Comparison of ENCODE assay signal across 15 cellular contexts in the genomic region with DNA sequence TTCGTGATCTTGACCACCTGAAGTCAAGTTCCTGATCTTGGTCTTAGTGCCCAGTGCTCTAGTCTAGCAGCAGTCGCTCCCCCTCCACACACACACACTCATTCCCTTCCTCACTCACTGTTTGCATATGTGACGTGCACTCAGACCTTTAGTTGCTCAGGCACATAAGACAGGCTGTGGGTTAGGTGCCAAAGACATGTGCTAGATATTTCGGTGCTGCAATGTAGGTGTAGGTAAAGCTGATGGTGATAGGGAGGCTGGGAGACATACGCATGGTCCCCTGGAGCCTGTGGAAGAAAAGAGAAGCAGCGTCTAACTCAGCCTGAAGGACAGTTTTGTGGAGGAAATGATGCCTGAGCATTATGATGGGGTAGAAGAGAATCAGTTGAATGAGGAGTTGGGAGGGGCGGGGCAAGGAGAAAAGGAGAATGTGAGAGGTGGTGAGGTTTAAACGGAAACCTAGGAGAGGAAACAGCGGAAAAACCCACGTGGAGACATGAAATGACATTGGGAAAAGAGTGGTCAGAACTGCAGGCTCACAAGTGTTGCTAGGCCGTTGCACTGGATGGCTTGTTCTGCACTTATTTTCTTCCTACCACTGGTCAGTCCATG. TPM values are rescaled to one million over a fixed set of nuclear protein-coding genes. Genes with fewer than 3 reads are reported as not detected.
DNase-seq lines count a peak whose midpoint lies in the region; ATAC-seq and TF ChIP-seq lines count a peak whose summit lies in the region.
"Had no signal": no experiment of that assay in that cellular context is flagged by ENCODE, and none has a peak within 500 bp of the region (broad histone marks: within the 10 kb centered on the region; RNA-seq: fewer than 3 reads in every experiment).

No MANE protein-coding gene starts in this region.

- no peaks in the 10 kb centered on the region for H3K9me3 Mint-ChIP-seq in CD8-positive, alpha-beta T cell
- H3K9me3 Mint-ChIP-seq in activated CD8-positive, alpha-beta T cell treated with anti-CD3 and anti-CD28 coated beads for 36 hours: no peaks in the 10 kb centered on the region
- H3K9me3 Mint-ChIP-seq in memory B cell: no peaks in the 10 kb centered on the region

- POLR2A ChIA-PET in CD8-positive, alpha-beta T cell (lab: Charles Lee): interaction anchor here (1.6 kb wide), 1 partner anchor 26 kb away, joined by 4 read pairs; no protein-coding TSS in a partner anchor
- POLR2A ChIA-PET in activated CD8-positive, alpha-beta T cell treated with anti-CD3 and anti-CD28 coated beads for 36 hours (lab: Charles Lee): interaction anchor here (1.0 to 1.9 kb wide), 7 partner anchors 19 to 58 kb away, joined by 3 to 5 read pairs (median 3); no protein-coding TSS in a partner anchor

- H3K9me3 ChIP-seq in CD8-positive, alpha-beta T cell (ENCODE audit: low read length): no peaks in the 10 kb centered on the region
- H3K9me3 ChIP-seq in thyroid gland: no peaks in the 10 kb centered on the region
- H3K9me3 ChIP-seq: thoracic aorta had no signal

- H3K27ac Mint-ChIP-seq in CD8-positive, alpha-beta T cell: peak overlapping the region; percentile 90
- H3K27ac Mint-ChIP-seq in activated CD8-positive, alpha-beta T cell treated with anti-CD3 and anti-CD28 coated beads for 36 hours: peak overlapping the region; percentile 97
- H3K27ac Mint-ChIP-seq in memory B cell: peak overlapping the region; percentile 39

- peaks cover 54% of the 10 kb centered on the region for H3K36me3 Mint-ChIP-seq in CD8-positive, alpha-beta T cell
- H3K36me3 Mint-ChIP-seq in activated CD8-positive, alpha-beta T cell treated with anti-CD3 and anti-CD28 coated beads for 36 hours (ENCODE audit: low read depth): peaks cover 40% of the 10 kb centered on the region
- peaks cover 4% of the 10 kb centered on the region for H3K36me3 Mint-ChIP-seq in memory B cell

- WGBS in thyroid gland, 2 donors: 92 to 97% methylated on average over 11 of the region's 11 CpGs

- no peak for ATAC-seq in CD8-positive, alpha-beta T cell
- ATAC-seq in activated CD8-positive, alpha-beta T cell treated with anti-CD3 and anti-CD28 coated beads for 36 hours: peak; percentile 22
- no peak for ATAC-seq in memory B cell (ENCODE audit: low read depth)
- ATAC-seq: K562, Right ventricle myocardium inferior had no signal

- H3K36me3 ChIP-seq in CD8-positive, alpha-beta T cell (ENCODE audit: insufficient read depth, low read length): peaks cover 6% of the 10 kb centered on the region
- no peaks in the 10 kb centered on the region for H3K36me3 ChIP-seq in thyroid gland
- H3K36me3 ChIP-seq: thoracic aorta had no signal

- CTCF ChIA-PET in CD8-positive, alpha-beta T cell (lab: Charles Lee): interaction anchor here (1.0 kb wide), 1 partner anchor 18 kb away, joined by 3 read pairs; no protein-coding TSS in a partner anchor
- CTCF ChIA-PET in activated CD8-positive, alpha-beta T cell treated with anti-CD3 and anti-CD28 coated beads for 36 hours (lab: Charles Lee): interaction anchor here (1.7 kb wide), 1 partner anchor 24 kb away, joined by 4 read pairs; no protein-coding TSS in a partner anchor

- H3K27me3 Mint-ChIP-seq in CD8-positive, alpha-beta T cell (ENCODE audit: low read depth): no peaks in the 10 kb centered on the region
- H3K27me3 Mint-ChIP-seq in activated CD8-positive, alpha-beta T cell treated with anti-CD3 and anti-CD28 coated beads for 36 hours: no peaks in the 10 kb centered on the region
- H3K27me3 Mint-ChIP-seq in memory B cell: no peaks in the 10 kb centered on the region

- no peak overlapping the region for H3K4me3 ChIP-seq in CD8-positive, alpha-beta T cell (ENCODE audit: low read depth, low read length)
- H3K4me3 ChIP-seq in thyroid gland (replicated peaks in 1 of 3): no peak overlapping the region
- H3K4me3 ChIP-seq: K562, thoracic aorta had no signal

- intact Hi-C loops in CD8-positive, alpha-beta T cell (cut with DNase I, micrococcal nuclease): loop anchor here (5.0 to 10.0 kb wide), 4 partner anchors 99 to 514 kb away; a partner anchor contains a TSS
- intact Hi-C loops in activated CD8-positive, alpha-beta T cell treated with anti-CD3 and anti-CD28 coated beads for 36 hours (cut with micrococcal nuclease): loop anchor here (2.0 to 5.0 kb wide), 5 partner anchors 36 to 191 kb away; no protein-coding TSS in a partner anchor
- intact Hi-C loops in thyroid gland (cut with DNase I): no loop called here

- no peak overlapping the region for H3K27ac ChIP-seq in CD8-positive, alpha-beta T cell (ENCODE audit: low read depth, low read length)
- H3K27ac ChIP-seq in thyroid gland: no peak overlapping the region
- H3K27ac ChIP-seq: thoracic aorta had no signal

- peaks cover 79% of the 10 kb centered on the region for H3K4me1 Mint-ChIP-seq in CD8-positive, alpha-beta T cell (ENCODE audit: low read depth)
- peaks cover 75% of the 10 kb centered on the region for H3K4me1 Mint-ChIP-seq in activated CD8-positive, alpha-beta T cell treated with anti-CD3 and anti-CD28 coated beads for 36 hours (ENCODE audit: low read depth)
- peaks cover 47% of the 10 kb centered on the region for H3K4me1 Mint-ChIP-seq in memory B cell

- peak; percentile 3 for TF ChIP-seq POLR2A in GM15510 (IDR thresholded peaks at IDR 0.05; ENCODE audit: borderline replicate concordance, extremely low read depth, insufficient read length)
- no peak for TF ChIP-seq POLR2A in thyroid gland (IDR thresholded peaks at IDR 0.05)

- no peak for TF ChIP-seq CTCF in CD8-positive, alpha-beta T cell (IDR thresholded peaks at IDR 0.05)
- TF ChIP-seq CTCF in activated CD8-positive, alpha-beta T cell treated with anti-CD3 and anti-CD28 coated beads for 36 hours (IDR thresholded peaks at IDR 0.05): no peak
- TF ChIP-seq CTCF in thyroid gland (IDR thresholded peaks at IDR 0.05): no peak

- peak overlapping the region; percentile 73 for H3K4me3 Mint-ChIP-seq in CD8-positive, alpha-beta T cell
- peak overlapping the region; percentile 55 for H3K4me3 Mint-ChIP-seq in activated CD8-positive, alpha-beta T cell treated with anti-CD3 and anti-CD28 coated beads for 36 hours
- peak overlapping the region; percentile 32 for H3K4me3 Mint-ChIP-seq in memory B cell

- H3K27me3 ChIP-seq in CD8-positive, alpha-beta T cell (ENCODE audit: insufficient read depth, low read length): no peaks in the 10 kb centered on the region
- H3K27me3 ChIP-seq in thyroid gland: no peaks in the 10 kb centered on the region

- peak in 1 of 7 experiments; percentile 39 for DNase-seq in CD8-positive, alpha-beta T cell
- DNase-seq in activated CD8-positive, alpha-beta T cell treated with anti-CD3 and anti-CD28 coated beads for 36 hours: peak; percentile 57
- no peak for DNase-seq in memory B cell (ENCODE audit: low spot score in 2 of 2)
- no peak for DNase-seq in COLO668 (lab: John Stamatoyannopoulos, UW; ENCODE audit: unreplicated experiment)
- no peak for DNase-seq in thyroid gland
- no peak for DNase-seq in cerebellar cortex (ENCODE audit: low spot score)
- DNase-seq: activated effector memory CD4-positive, alpha-beta T cell treated with anti-CD3 and anti-CD28 coated beads, Interleukin-2, amount 50 U/mL, for 16 hours; Calu3; cerebellar nuclear complex; head of caudate nucleus; NCI-H187 treated with DMSO at 0.1 percent for 48 hours had no signal

- H3K4me1 ChIP-seq in CD8-positive, alpha-beta T cell (ENCODE audit: insufficient read depth, low read length): peaks cover 79% of the 10 kb centered on the region
- peaks cover 3 to 7% of the 10 kb centered on the region in 2 donors for H3K4me1 ChIP-seq in thyroid gland

RNA-seq across cellular contexts. Expression of a gene that starts 3.9 kb away (rescaled TPM):
- total RNA-seq in CD8-positive, alpha-beta T cell: 10 to 100 TPM; 84.7 to 85.7 TPM
- 10 to 100 TPM; 37.9 to 43.0 TPM for total RNA-seq in activated CD8-positive, alpha-beta T cell treated with anti-CD3 and anti-CD28 coated beads for 36 hours
- 10 to 100 TPM; 10.6 to 25.4 (median 12.9) TPM for total RNA-seq in thyroid gland

Comparison
In these comparisons a context has a peak if more than half of its experiments do, and no peak if none do; other contexts are left out.
1. H3K27ac Mint-ChIP-seq: peak in every context shown above with its lines; median percentile 97 in activated CD8-positive, alpha-beta T cell treated with anti-CD3 and anti-CD28 coated beads for 36 hours; 90 in CD8-positive, alpha-beta T cell; 39 in memory B cell.